In genomic region chr7:68319061-68319460, GRCh38 we compare ENCODE assay signal across 15 cellular contexts.
DNase-seq lines count a peak whose midpoint lies in the region; ATAC-seq, FAIRE-seq and TF ChIP-seq lines count a peak whose summit lies in the region.
"Had no signal": no experiment of that assay in that cellular context is flagged by ENCODE, and none has a peak within 500 bp of the region (broad histone marks: within the 10 kb centered on the region; RNA-seq: fewer than 3 reads in every experiment).

No MANE protein-coding gene starts in this region.

- no peaks in the 10 kb centered on the region for H3K4me1 Mint-ChIP-seq in activated CD4-positive, alpha-beta T cell treated with anti-CD3 and anti-CD28 coated beads, Interleukin-2, amount 10 ng/mL, durations not matched to agents 7 days and 5 days
- H3K4me1 Mint-ChIP-seq: CD4-positive, alpha-beta memory T cell had no signal

- H3K27me3 Mint-ChIP-seq in activated CD4-positive, alpha-beta T cell treated with anti-CD3 and anti-CD28 coated beads, Interleukin-2, amount 10 ng/mL, durations not matched to agents 7 days and 5 days, result no peaks in the 10 kb centered on the region
- H3K27me3 Mint-ChIP-seq: CD4-positive, alpha-beta memory T cell had no signal

- BruUV-seq in HepG2 (replicated peaks; lab: Mats Ljungman, UMichigan), result no TSS peak

- H4K20me1 ChIP-seq in HepG2 (ENCODE audit: insufficient read depth, low read length), result no peaks in the 10 kb centered on the region

- TF ChIP-seq POLR2A in HepG2 (IDR thresholded peaks at IDR 0.05; ENCODE audit: insufficient read depth in 1 of 2, low read depth in 2 of 2, low read length in 2 of 2), result no peak

- TF ChIP-seq EP300 in HepG2 (IDR thresholded peaks at IDR 0.05; ENCODE audit: low read depth in 2 of 2, low read length in 2 of 2), result no peak
- TF ChIP-seq EP300 in HepG2 (CRISPR knock-in tag; IDR thresholded peaks at IDR 0.05; ENCODE audit: borderline replicate concordance), result no peak

- H3K27me3 ChIP-seq in cardiac muscle cell (no peaks in the 10 kb centered on the region), HepG2 (ENCODE audit: control insufficient read depth in 1 of 2, insufficient read depth in 2 of 2, low read length in 2 of 2) (no peaks in the 10 kb centered on the region)
- H3K27me3 ChIP-seq in effector memory CD4-positive, alpha-beta T cell (replicated peaks; ENCODE audit: control insufficient read depth, insufficient read depth, low read length, poor library complexity, severe bottlenecking), result no peaks in the 10 kb centered on the region
- H3K27me3 ChIP-seq: BE2C had no signal

- FAIRE-seq in HepG2 (lab: Jason Lieb, UNC), result no peak
- FAIRE-seq: H1 had no signal

- CTCF ChIA-PET in HepG2 (lab: Yijun Ruan, JAX; ENCODE audit: low intra/inter-chr PET ratio, low total read pairs), result no interaction called here
- CTCF ChIA-PET in activated CD4-positive, alpha-beta T cell treated with anti-CD3 and anti-CD28 coated beads, Interleukin-2, amount 10 ng/mL, durations not matched to agents 7 days and 5 days (lab: Charles Lee), result no interaction called here

- DNase-seq in cardiac muscle cell (ENCODE audit: low read depth in 1 of 2, low spot score in 1 of 2), result no peak
- DNase-seq in left cardiac atrium, result no peak
- peak; percentile 15 for DNase-seq in NCI-H524 treated with DMSO at 0.1 percent for 48 hours (lab: John Stamatoyannopoulos, UW)
- peak; percentile 91 for DNase-seq in RPMI8226
- DNase-seq in HepG2 (ENCODE audit: low spot score), result no peak
- DNase-seq in effector memory CD4-positive, alpha-beta T cell, result no peak
- no peak for DNase-seq in activated CD4-positive, alpha-beta T cell treated with anti-CD3 and anti-CD28 coated beads, Interleukin-2, amount 10 ng/mL, durations not matched to agents 7 days and 5 days
- DNase-seq: 8988T; ACHN; BE2C; CD4-positive, alpha-beta memory T cell; GF-D8 had no signal

- no peak overlapping the region for H2AFZ ChIP-seq in HepG2 (ENCODE audit: low read length)

- no peak overlapping the region for H3K4me3 Mint-ChIP-seq in activated CD4-positive, alpha-beta T cell treated with anti-CD3 and anti-CD28 coated beads, Interleukin-2, amount 10 ng/mL, durations not matched to agents 7 days and 5 days
- H3K4me3 Mint-ChIP-seq: CD4-positive, alpha-beta memory T cell had no signal

- H3K9me3 Mint-ChIP-seq in activated CD4-positive, alpha-beta T cell treated with anti-CD3 and anti-CD28 coated beads, Interleukin-2, amount 10 ng/mL, durations not matched to agents 7 days and 5 days, result peaks cover 10% of the 10 kb centered on the region

- no peak overlapping the region for H3K27ac Mint-ChIP-seq in activated CD4-positive, alpha-beta T cell treated with anti-CD3 and anti-CD28 coated beads, Interleukin-2, amount 10 ng/mL, durations not matched to agents 7 days and 5 days
- H3K27ac Mint-ChIP-seq: CD4-positive, alpha-beta memory T cell had no signal

- H3K4me3 ChIP-seq in cardiac muscle cell (no peak overlapping the region), HepG2 (replicated peaks in 1 of 3; ENCODE audit: insufficient read depth in 1 of 3, low read depth in 2 of 3, low read length in 3 of 3) (no peak overlapping the region)
- H3K4me3 ChIP-seq in effector memory CD4-positive, alpha-beta T cell (ENCODE audit: insufficient read depth, low read depth, low read length, poor library complexity, severe bottlenecking), result no peak overlapping the region
- H3K4me3 ChIP-seq: HAP-1 had no signal

- H3K27ac ChIP-seq in cardiac muscle cell, result peak overlapping the region; percentile 18
- no peak overlapping the region for H3K27ac ChIP-seq in HepG2 (ENCODE audit: extremely low read length, insufficient read depth, low read length)
- no peak overlapping the region for H3K27ac ChIP-seq in effector memory CD4-positive, alpha-beta T cell (ENCODE audit: insufficient read depth, low read length, poor library complexity, severe bottlenecking)
- H3K27ac ChIP-seq: C4-2B had no signal

- H3K9me3 ChIP-seq in cardiac muscle cell (ENCODE audit: low read depth) (no peaks in the 10 kb centered on the region), HepG2 (ENCODE audit: low read length) (no peaks in the 10 kb centered on the region)
- no peaks in the 10 kb centered on the region for H3K9me3 ChIP-seq in effector memory CD4-positive, alpha-beta T cell (ENCODE audit: control insufficient read depth, low read length)
- H3K9me3 ChIP-seq: BE2C, HAP-1 had no signal

- no peaks in the 10 kb centered on the region for H3K79me2 ChIP-seq in HepG2 (ENCODE audit: insufficient read depth, low read length)

- POLR2A ChIA-PET in HepG2 (lab: Yijun Ruan, JAX), result no interaction called here
- POLR2A ChIA-PET in activated CD4-positive, alpha-beta T cell treated with anti-CD3 and anti-CD28 coated beads, Interleukin-2, amount 10 ng/mL, durations not matched to agents 7 days and 5 days (lab: Charles Lee), result no interaction called here

- in situ Hi-C loops in HepG2 (cut with HindIII; ENCODE audit: extremely low pct_ligation_motif_present, low pct_unique_long_range_greater_than_20kb), result no loop called here

- intact Hi-C loops in left cardiac atrium (cut with DNase I), result no loop called here
- intact Hi-C loops in HepG2 (cut with micrococcal nuclease; ENCODE audit: unreplicated experiment), result no loop called here

- H3K36me3 ChIP-seq in cardiac muscle cell (no peaks in the 10 kb centered on the region), HepG2 (replicated peaks in 1 of 2; ENCODE audit: control insufficient read depth in 1 of 2, insufficient read depth in 2 of 2, low read length in 2 of 2) (no peaks in the 10 kb centered on the region)
- H3K36me3 ChIP-seq in effector memory CD4-positive, alpha-beta T cell (ENCODE audit: control insufficient read depth, insufficient read depth, low read length), result no peaks in the 10 kb centered on the region
- H3K36me3 ChIP-seq: BE2C, HAP-1 had no signal

- TF ChIP-seq CTCF in cardiac muscle cell (IDR thresholded peaks at IDR 0.05; ENCODE audit: low read depth, low read length), result no peak
- TF ChIP-seq CTCF in HepG2 (CRISPR knock-in tag; IDR thresholded peaks at IDR 0.05), result no peak

- H3K36me3 Mint-ChIP-seq in activated CD4-positive, alpha-beta T cell treated with anti-CD3 and anti-CD28 coated beads, Interleukin-2, amount 10 ng/mL, durations not matched to agents 7 days and 5 days (ENCODE audit: low read depth), result no peaks in the 10 kb centered on the region
- H3K36me3 Mint-ChIP-seq: CD4-positive, alpha-beta memory T cell had no signal

- H3K4me2 ChIP-seq in HepG2 (ENCODE audit: low read depth, low read length), result no peak overlapping the region

- ATAC-seq in left cardiac atrium (no peak), HepG2 (no peak)

- no peak overlapping the region for H3K9ac ChIP-seq in HepG2 (ENCODE audit: insufficient read depth, low read depth, low read length)

- no peak for TF ChIP-seq RAD21 in HepG2 (CRISPR knock-in tag; IDR thresholded peaks at IDR 0.05)

- H3K4me1 ChIP-seq in cardiac muscle cell (ENCODE audit: low read depth), result peaks cover 40% of the 10 kb centered on the region
- no peaks in the 10 kb centered on the region for H3K4me1 ChIP-seq in HepG2 (ENCODE audit: insufficient read depth, low read length)
- no peaks in the 10 kb centered on the region for H3K4me1 ChIP-seq in effector memory CD4-positive, alpha-beta T cell (ENCODE audit: control insufficient read depth, insufficient read depth, low read length, poor library complexity, severe bottlenecking)
- H3K4me1 ChIP-seq: HAP-1 had no signal

TF ChIP-seq in HepG2, 621 proteins besides CTCF, POLR2A, EP300 and RAD21:
- no peak for TF ChIP-seq GTF2F1 (IDR thresholded peaks at IDR 0.05; ENCODE audit: low read length)

Comparison
In these comparisons a context has a peak if more than half of its experiments do, and no peak if none do; other contexts are left out.
1. DNase-seq: peak in NCI-H524 treated with DMSO at 0.1 percent for 48 hours (single experiment) and RPMI8226 (single experiment); none in cardiac muscle cell (0 of 2), left cardiac atrium (single experiment), HepG2 (single experiment), effector memory CD4-positive, alpha-beta T cell (0 of 3) and activated CD4-positive, alpha-beta T cell treated with anti-CD3 and anti-CD28 coated beads, Interleukin-2, amount 10 ng/mL, durations not matched to agents 7 days and 5 days (single experiment).